Comparison of ENCODE assay signal across 8 cellular contexts in the genomic region with DNA sequence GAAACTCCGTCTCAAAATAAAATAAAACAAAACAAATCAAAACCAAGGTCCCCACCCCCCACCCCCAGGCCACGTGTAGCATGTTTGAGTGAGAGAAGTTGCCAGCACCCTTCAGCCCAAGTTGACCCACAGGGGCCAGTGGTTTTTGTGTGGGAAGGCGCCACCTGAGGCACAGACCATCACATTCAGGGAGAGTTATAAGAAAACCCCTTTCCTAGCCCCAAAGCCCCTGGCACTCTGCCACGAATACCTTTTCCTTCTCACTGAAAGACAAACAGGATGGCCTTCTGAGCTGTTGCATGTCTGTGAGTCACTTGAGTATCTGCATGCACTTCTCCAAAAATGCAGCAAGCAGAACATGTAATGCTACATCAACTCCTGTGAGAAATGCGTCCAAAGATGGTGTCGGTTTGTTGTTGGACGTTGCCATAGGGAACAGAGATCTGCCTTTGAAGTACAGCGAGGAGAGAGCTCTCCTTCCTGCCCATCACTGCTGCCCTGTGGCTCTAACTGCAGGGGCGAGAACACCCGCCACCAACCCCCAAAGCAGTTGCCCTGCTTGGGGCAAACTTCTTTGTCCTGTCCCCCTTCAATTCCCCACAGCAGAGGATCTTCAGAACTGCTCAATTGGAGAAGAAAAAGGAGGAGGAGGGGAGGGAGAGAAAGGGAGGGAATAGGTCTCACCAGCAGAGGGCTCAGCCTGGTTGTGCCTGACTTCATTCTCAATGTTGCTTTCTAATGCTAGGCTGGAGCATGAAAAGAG. TPM values are rescaled to one million over a fixed set of nuclear protein-coding genes. Genes with fewer than 3 reads are reported as not detected.
DNase-seq lines count a peak whose midpoint lies in the region; ATAC-seq and TF ChIP-seq lines count a peak whose summit lies in the region.

No MANE protein-coding gene starts in this region.

- intact Hi-C loops in esophagus squamous epithelium (cut with DNase I), result loop anchor here (5.0 kb wide), 1 partner anchor 138 kb away; no protein-coding TSS in a partner anchor

- peaks cover 33% of the 10 kb centered on the region for H3K4me1 Mint-ChIP-seq in activated T-cell treated with anti-CD3 and anti-CD28 coated beads, Interleukin-2, amount 50 U/mL, for 4 hours (ENCODE audit: low read depth)
- H3K4me1 Mint-ChIP-seq in natural killer cell treated with Interleukin-12 subunit alpha and Interleukin-12 subunit beta and Interleukin-15 and Interleukin-18, amount 100 ng/mL, for 72 hours (ENCODE audit: low read depth in 2 of 2), result peaks cover 17 to 26% of the 10 kb centered on the region in 2 donors

- H3K27ac ChIP-seq in esophagus squamous epithelium (peak overlapping the region in 3 of 4 donors; percentile 19 to 54 (median 53)), tibial nerve (no peak overlapping the region)

- TF ChIP-seq POLR2A in esophagus squamous epithelium (IDR thresholded peaks at IDR 0.05) (no peak), tibial nerve (IDR thresholded peaks at IDR 0.05) (no peak)

- H3K36me3 ChIP-seq in esophagus squamous epithelium (no peaks in the 10 kb centered on the region), tibial nerve (no peaks in the 10 kb centered on the region)

- H3K4me1 ChIP-seq in esophagus squamous epithelium, result peaks cover 6 to 36% (median 11%) of the 10 kb centered on the region in 3 donors
- peaks cover 0 to 23% (median 11%) of the 10 kb centered on the region in 4 donors for H3K4me1 ChIP-seq in tibial nerve

- peaks cover 12% of the 10 kb centered on the region for H3K36me3 Mint-ChIP-seq in activated T-cell treated with anti-CD3 and anti-CD28 coated beads, Interleukin-2, amount 50 U/mL, for 4 hours (ENCODE audit: insufficient read depth)
- H3K36me3 Mint-ChIP-seq in natural killer cell treated with Interleukin-12 subunit alpha and Interleukin-12 subunit beta and Interleukin-15 and Interleukin-18, amount 100 ng/mL, for 72 hours, result peaks cover 12% of the 10 kb centered on the region

- peak overlapping the region in 1 of 2 donors; percentile 22 for H3K27ac Mint-ChIP-seq in natural killer cell treated with Interleukin-12 subunit alpha and Interleukin-12 subunit beta and Interleukin-15 and Interleukin-18, amount 100 ng/mL, for 72 hours

- H3K27me3 Mint-ChIP-seq in activated T-cell treated with anti-CD3 and anti-CD28 coated beads, Interleukin-2, amount 50 U/mL, for 4 hours (ENCODE audit: low read depth), result no peaks in the 10 kb centered on the region
- H3K27me3 Mint-ChIP-seq in natural killer cell treated with Interleukin-12 subunit alpha and Interleukin-12 subunit beta and Interleukin-15 and Interleukin-18, amount 100 ng/mL, for 72 hours, result no peaks in the 10 kb centered on the region

- no peaks in the 10 kb centered on the region for H3K9me3 Mint-ChIP-seq in activated T-cell treated with anti-CD3 and anti-CD28 coated beads, Interleukin-2, amount 50 U/mL, for 4 hours
- H3K9me3 Mint-ChIP-seq in natural killer cell treated with Interleukin-12 subunit alpha and Interleukin-12 subunit beta and Interleukin-15 and Interleukin-18, amount 100 ng/mL, for 72 hours, result no peaks in the 10 kb centered on the region

- no peak for TF ChIP-seq EP300 in tibial nerve (IDR thresholded peaks at IDR 0.05)

- peak; percentile 39 for ATAC-seq in GM18517 (IDR thresholded peaks at IDR 0.05; ENCODE audit: unreplicated experiment)
- ATAC-seq in activated T-cell treated with anti-CD3 and anti-CD28 coated beads, Interleukin-2, amount 50 U/mL, for 4 hours, result peak; percentile 18 to 25
- ATAC-seq in natural killer cell treated with Interleukin-12 subunit alpha and Interleukin-12 subunit beta and Interleukin-15 and Interleukin-18, amount 100 ng/mL, for 72 hours, result no peak

- TF ChIP-seq CTCF in AG09319 (IDR thresholded peaks at IDR 0.05; ENCODE audit: low read depth, low read length) (peak; percentile 88), esophagus squamous epithelium (IDR thresholded peaks at IDR 0.05) (peak; percentile 67 to 81 (median 72)), tibial nerve (IDR thresholded peaks at IDR 0.05) (peak; percentile 58 to 72 (median 64))

- H3K4me3 ChIP-seq in esophagus squamous epithelium (no peak overlapping the region), tibial nerve (no peak overlapping the region)

- WGBS in esophagus squamous epithelium, 2 donors, result 26 to 33% methylated on average over 7 to 9 of the region's 10 CpGs
- 34 to 49% methylated on average over 10 of the region's 10 CpGs for WGBS in tibial nerve, 2 donors

- H3K27me3 ChIP-seq in esophagus squamous epithelium (no peaks in the 10 kb centered on the region), tibial nerve (no peaks in the 10 kb centered on the region)

- no peak overlapping the region for H3K4me3 Mint-ChIP-seq in activated T-cell treated with anti-CD3 and anti-CD28 coated beads, Interleukin-2, amount 50 U/mL, for 4 hours
- H3K4me3 Mint-ChIP-seq in natural killer cell treated with Interleukin-12 subunit alpha and Interleukin-12 subunit beta and Interleukin-15 and Interleukin-18, amount 100 ng/mL, for 72 hours, result peak overlapping the region; percentile 38

- no peaks in the 10 kb centered on the region for H3K9me3 ChIP-seq in esophagus squamous epithelium
- H3K9me3 ChIP-seq in tibial nerve, result no peaks in the 10 kb centered on the region

- no peak for DNase-seq in AG09319 (ENCODE audit: extremely low read depth, low read depth)
- peak; percentile 81 for DNase-seq in HT1080 (ENCODE audit: low read depth)
- DNase-seq in OCI-M2 (lab: John Stamatoyannopoulos, UW; ENCODE audit: unreplicated experiment), result peak; percentile 76
- DNase-seq in activated T-cell treated with anti-CD3 and anti-CD28 coated beads, Interleukin-2, amount 50 U/mL, for 4 hours, result peak; percentile 48
- no peak for DNase-seq in esophagus squamous epithelium (lab: John Stamatoyannopoulos, UW)
- DNase-seq in natural killer cell treated with Interleukin-12 subunit alpha and Interleukin-12 subunit beta and Interleukin-15 and Interleukin-18, amount 100 ng/mL, for 72 hours (ENCODE audit: low spot score), result no peak
- DNase-seq in tibial nerve (ENCODE audit: low spot score in 2 of 2), result peak in 1 of 2 donors; percentile 68

RNA-seq across cellular contexts. Expression of a gene that starts 2.7 kb away (rescaled TPM):
- total RNA-seq in HT1080 (2014; rRNA removed; shearing (Covaris generic)), result 21.4 and 24.0 TPM in 2 replicates
- polyA plus RNA-seq in HT1080 (2015; cell fraction: cytosol; rRNA removed), result 21.7 and 23.9 TPM in 2 replicates
- polyA plus RNA-seq in HT1080 (2015; cell fraction: nucleus; rRNA removed), result 17.5 and 18.9 TPM in 2 replicates
- total RNA-seq in activated T-cell treated with anti-CD3 and anti-CD28 coated beads, Interleukin-2, amount 50 U/mL, for 4 hours, result 10 to 100 TPM; 76.0 to 91.0 (median 78.1) TPM
- total RNA-seq in esophagus squamous epithelium (10 to 100 TPM; 11.2 to 19.3 (median 13.2) TPM), tibial nerve (10 to 100 TPM in 2 of 4 donors, 1 to 10 TPM in 2; 4.8 to 20.7 (median 13.4) TPM)
- 10 to 100 TPM; 37.6 to 84.6 TPM for total RNA-seq in natural killer cell treated with Interleukin-12 subunit alpha and Interleukin-12 subunit beta and Interleukin-15 and Interleukin-18, amount 100 ng/mL, for 72 hours

Comparison
In these comparisons a context has a peak if more than half of its experiments do, and no peak if none do; other contexts are left out.
1. DNase-seq: peak in HT1080 (single experiment), OCI-M2 (single experiment) and activated T-cell treated with anti-CD3 and anti-CD28 coated beads, Interleukin-2, amount 50 U/mL, for 4 hours (single experiment); none in AG09319 (single experiment), esophagus squamous epithelium (single experiment) and natural killer cell treated with Interleukin-12 subunit alpha and Interleukin-12 subunit beta and Interleukin-15 and Interleukin-18, amount 100 ng/mL, for 72 hours (single experiment).
2. ATAC-seq: peak in GM18517 (single experiment) and activated T-cell treated with anti-CD3 and anti-CD28 coated beads, Interleukin-2, amount 50 U/mL, for 4 hours (2 of 2); none in natural killer cell treated with Interleukin-12 subunit alpha and Interleukin-12 subunit beta and Interleukin-15 and Interleukin-18, amount 100 ng/mL, for 72 hours (0 of 2).
3. H3K27ac ChIP-seq: peak in esophagus squamous epithelium (3 of 4); none in tibial nerve (0 of 4).
4. Peak in every context shown above with its lines, with median percentiles within 50 percentile points of each other: CTCF ChIP-seq.